Comparison of ENCODE assay signal across 15 cellular contexts in genomic region chr20:58717278-58718091, GRCh38. TPM values are rescaled to one million over a fixed set of nuclear protein-coding genes. Genes with fewer than 3 reads are reported as not detected.
A peak's percentile ranks its signal among the peaks of the same experiment; 100 is the strongest.
DNase-seq lines count a peak whose midpoint lies in the region; ATAC-seq and TF ChIP-seq lines count a peak whose summit lies in the region.
"Had no signal": no experiment of that assay in that cellular context is flagged by ENCODE, and none has a peak within 500 bp of the region (broad histone marks: within the 10 kb centered on the region; RNA-seq: fewer than 3 reads in every experiment).

No MANE protein-coding gene starts in this region.

- H2AFZ ChIP-seq in hepatocyte (no peak overlapping the region), PC-9 (no peak overlapping the region)

- H3K4me1 Mint-ChIP-seq in activated B cell treated with CpG ODN at 0.5 μM for 24 hours = no peaks in the 10 kb centered on the region

- H3K4me1 ChIP-seq in hepatocyte (ENCODE audit: insufficient read depth) (no peaks in the 10 kb centered on the region), PC-9 (replicated peaks; ENCODE audit: insufficient read depth) (no peaks in the 10 kb centered on the region)

- no peaks in the 10 kb centered on the region for H3K27me3 ChIP-seq in hepatocyte
- H3K27me3 ChIP-seq in PC-9 (ENCODE audit: insufficient read depth, low read depth) = peaks cover 43% of the 10 kb centered on the region
- H3K27me3 ChIP-seq: brain microvascular endothelial cell had no signal

- H3K27me3 Mint-ChIP-seq in activated B cell treated with CpG ODN at 0.5 μM for 24 hours = peaks cover 14% of the 10 kb centered on the region

- BruUV-seq in PC-9 (replicated peaks; lab: Mats Ljungman, UMichigan) = no TSS peak

- peak; percentile 11 to 12 for DNase-seq in activated T-cell treated with anti-CD3 and anti-CD28 coated beads, Interleukin-2, amount 50 U/mL, for 48 hours
- DNase-seq in activated T-cell treated with anti-CD3 and anti-CD28 coated beads for 4 hours = no peak
- peak; percentile 13 for DNase-seq in activated B cell treated with CpG ODN at 0.5 μM for 24 hours
- peak; percentile 2 for DNase-seq in hepatocyte (ENCODE audit: low spot score)
- DNase-seq in retina = peak; percentile 41
- no peak for DNase-seq in HK-2 (ENCODE audit: unreplicated experiment)
- DNase-seq in PC-9 = no peak
- DNase-seq: brain microvascular endothelial cell; IMR-90; NCI-H1417 treated with DMSO at 0.1 percent for 48 hours; NCI-H510A treated with DMSO at 0.1 percent for 48 hours; SHP77 treated with DMSO at 0.1 percent for 48 hours; stimulated activated CD4-positive, alpha-beta T cell treated with anti-CD3 and anti-CD28 coated beads, Interleukin-2, amount 100 ng/mL, for 24 hours had no signal

- ATAC-seq in activated B cell treated with CpG ODN at 0.5 μM for 24 hours (ENCODE audit: low read depth) = no peak
- ATAC-seq in GM21619 (IDR thresholded peaks at IDR 0.05; ENCODE audit: unreplicated experiment) = no peak
- ATAC-seq: HCT116 had no signal

- H3K9me2 ChIP-seq in hepatocyte (replicated peaks; ENCODE audit: insufficient read depth) = no peaks in the 10 kb centered on the region
- H3K9me2 ChIP-seq in PC-9 (ENCODE audit: insufficient read depth) = no peaks in the 10 kb centered on the region

- intact Hi-C loops in activated B cell treated with CpG ODN at 0.5 μM for 24 hours (cut with micrococcal nuclease) (no loop called here), PC-9 (cut with micrococcal nuclease; ENCODE audit: unreplicated experiment) (no loop called here)

- no peaks in the 10 kb centered on the region for H3K36me3 ChIP-seq in hepatocyte (replicated peaks; ENCODE audit: insufficient read depth, low read depth)
- no peaks in the 10 kb centered on the region for H3K36me3 ChIP-seq in PC-9 (ENCODE audit: low read depth)
- H3K36me3 ChIP-seq: brain microvascular endothelial cell had no signal

- H3K9me3 ChIP-seq in hepatocyte (ENCODE audit: low read depth) = no peaks in the 10 kb centered on the region
- no peaks in the 10 kb centered on the region for H3K9me3 ChIP-seq in PC-9 (ENCODE audit: insufficient read depth, low read depth)

- TF ChIP-seq CTCF in activated B cell treated with CpG ODN at 0.5 μM for 24 hours (IDR thresholded peaks at IDR 0.05) = no peak
- no peak for TF ChIP-seq CTCF in hepatocyte (IDR thresholded peaks at IDR 0.05; ENCODE audit: poor library complexity)
- no peak for TF ChIP-seq CTCF in PC-9 (conservative IDR thresholded peaks at IDR 0.05)

- CTCF ChIA-PET in activated B cell treated with CpG ODN at 0.5 μM for 24 hours (lab: Charles Lee) = no interaction called here
- CTCF ChIA-PET in PC-9 (lab: Charles Lee) = no interaction called here

- H3K4me3 ChIP-seq in hepatocyte = no peak overlapping the region
- H3K4me3 ChIP-seq in PC-9 = no peak overlapping the region

- POLR2A ChIA-PET in activated B cell treated with CpG ODN at 0.5 μM for 24 hours (lab: Charles Lee) = no interaction called here
- POLR2A ChIA-PET in PC-9 (lab: Charles Lee; ENCODE audit: unreplicated experiment) = no interaction called here

- no peak overlapping the region for H3K4me3 Mint-ChIP-seq in activated B cell treated with CpG ODN at 0.5 μM for 24 hours

- no peaks in the 10 kb centered on the region for H3F3A ChIP-seq in PC-9 (ENCODE audit: insufficient read depth, low read depth)

- H3K9me3 Mint-ChIP-seq in activated B cell treated with CpG ODN at 0.5 μM for 24 hours = no peaks in the 10 kb centered on the region

- H4K20me1 ChIP-seq in hepatocyte (ENCODE audit: insufficient read depth, poor library complexity, severe bottlenecking) (no peaks in the 10 kb centered on the region), PC-9 (ENCODE audit: insufficient read depth) (no peaks in the 10 kb centered on the region; the same call in 1 of the 2 replicates)

- no peaks in the 10 kb centered on the region for H3K36me3 Mint-ChIP-seq in activated B cell treated with CpG ODN at 0.5 μM for 24 hours (ENCODE audit: low read depth)

- no peak overlapping the region for H3K27ac Mint-ChIP-seq in activated B cell treated with CpG ODN at 0.5 μM for 24 hours

- H3K4me2 ChIP-seq in hepatocyte = no peak overlapping the region
- H3K4me2 ChIP-seq in PC-9 = no peak overlapping the region

- 90% methylated on average over 23 of the region's 23 CpGs for WGBS in hepatocyte (ENCODE audit: low lambda C conversion rate, missing lambda C conversion rate)

- H3K79me2 ChIP-seq in hepatocyte (no peaks in the 10 kb centered on the region), PC-9 (ENCODE audit: low read depth) (no peaks in the 10 kb centered on the region)

- H3K27ac ChIP-seq in hepatocyte = no peak overlapping the region
- H3K27ac ChIP-seq in PC-9 = no peak overlapping the region
- H3K27ac ChIP-seq: brain microvascular endothelial cell had no signal

RNA-seq across cellular contexts. Expression of gene NPEPL1, which starts 24.9 kb away (rescaled TPM):
- total RNA-seq in activated B cell treated with CpG ODN at 0.5 μM for 24 hours = 18.7 and 21.5 TPM in 2 replicates
- 15.2 and 15.4 TPM in 2 replicates for total RNA-seq in hepatocyte
- polyA plus RNA-seq in hepatocyte = 42.3 and 46.0 TPM in 2 replicates
- 24.0 and 36.9 TPM in 2 replicates for total RNA-seq in PC-9 (2021)

Comparison
In these comparisons a context has a peak if more than half of its experiments do, and no peak if none do; other contexts are left out.
1. DNase-seq: peak in activated T-cell treated with anti-CD3 and anti-CD28 coated beads, Interleukin-2, amount 50 U/mL, for 48 hours (2 of 2), activated B cell treated with CpG ODN at 0.5 μM for 24 hours (single experiment), hepatocyte (single experiment) and retina (single experiment); none in activated T-cell treated with anti-CD3 and anti-CD28 coated beads for 4 hours (single experiment), HK-2 (single experiment) and PC-9 (0 of 2).